ENCODE assay signal across 18 cellular contexts in the genomic region with DNA sequence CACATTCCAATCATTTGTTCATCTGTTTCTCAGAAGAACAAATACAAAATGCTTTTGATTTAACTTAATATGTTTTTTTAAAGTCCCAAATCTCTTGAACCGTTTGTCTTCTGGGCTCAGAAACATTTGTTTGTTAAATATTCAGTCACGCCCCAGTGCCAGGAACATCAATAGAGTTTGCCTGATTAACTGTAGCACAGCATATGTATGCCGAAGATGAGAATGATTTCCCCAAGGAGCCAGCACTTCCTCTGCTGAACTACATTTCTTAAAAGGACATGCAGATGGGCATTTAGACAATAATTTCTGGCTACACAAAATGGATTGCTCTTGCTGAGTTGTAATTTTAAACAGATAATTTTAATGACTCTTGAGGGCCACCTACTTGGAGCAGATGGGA.
"Had no signal": no experiment of that assay in that cellular context is flagged by ENCODE, and none has a peak within 500 bp of the region (broad histone marks: within the 10 kb centered on the region; RNA-seq: fewer than 3 reads in every experiment).

No MANE protein-coding gene starts in this region.

- H3K27ac ChIP-seq: body of pancreas, colonic mucosa, esophagus muscularis mucosa, heart left ventricle, lower lobe of right lung, WERI-Rb-1 had no signal

- H3K36me3 Mint-ChIP-seq: activated naive CD8-positive, alpha-beta T cell; mesothelial cell of epicardium; type B pancreatic cell had no signal

- DNase-seq: activated CD4-positive, alpha-beta T cell treated with anti-CD3 and anti-CD28 coated beads for 48 hours; activated gamma-delta T cell treated with Interleukin-2 at 50 U/mL for 16 hours; body of pancreas; caudate nucleus; colonic mucosa; foreskin melanocyte; heart left ventricle; left cardiac atrium; lower lobe of right lung; stimulated activated naive CD8-positive, alpha-beta T cell treated with anti-CD3 and anti-CD28 coated beads, Interleukin-15, amount 100 ng/mL, for 72 hours; T-helper 1 cell; WERI-Rb-1 had no signal

- ATAC-seq: body of pancreas; heart left ventricle; left cardiac atrium; lower lobe of right lung; sciatic nerve; stimulated activated naive CD8-positive, alpha-beta T cell treated with anti-CD3 and anti-CD28 coated beads, Interleukin-15, amount 100 ng/mL, for 72 hours had no signal

- H3K9me3 ChIP-seq: body of pancreas, colonic mucosa, esophagus muscularis mucosa, heart left ventricle, lower lobe of right lung had no signal

- H3K4me1 ChIP-seq: body of pancreas, colonic mucosa, esophagus muscularis mucosa, lower lobe of right lung had no signal

- H3K27me3 ChIP-seq: body of pancreas, colonic mucosa, esophagus muscularis mucosa, heart left ventricle had no signal

- H3K9me3 Mint-ChIP-seq: mesothelial cell of epicardium; neural crest cell; stimulated activated naive CD8-positive, alpha-beta T cell treated with anti-CD3 and anti-CD28 coated beads, Interleukin-15, amount 100 ng/mL, for 72 hours; type B pancreatic cell had no signal

- H3K4me1 Mint-ChIP-seq: mesothelial cell of epicardium; neural crest cell; stimulated activated naive CD8-positive, alpha-beta T cell treated with anti-CD3 and anti-CD28 coated beads, Interleukin-15, amount 100 ng/mL, for 72 hours had no signal

- H3K36me3 ChIP-seq: colonic mucosa, esophagus muscularis mucosa, heart left ventricle, lower lobe of right lung, WERI-Rb-1 had no signal

- H3K4me3 ChIP-seq: body of pancreas, colonic mucosa, esophagus muscularis mucosa, heart left ventricle, lower lobe of right lung had no signal

- H3K4me3 Mint-ChIP-seq: activated naive CD8-positive, alpha-beta T cell; mesothelial cell of epicardium; neural crest cell; stimulated activated naive CD8-positive, alpha-beta T cell treated with anti-CD3 and anti-CD28 coated beads, Interleukin-15, amount 100 ng/mL, for 72 hours; type B pancreatic cell had no signal

- H3K27me3 Mint-ChIP-seq: activated naive CD8-positive, alpha-beta T cell; stimulated activated naive CD8-positive, alpha-beta T cell treated with anti-CD3 and anti-CD28 coated beads, Interleukin-15, amount 100 ng/mL, for 72 hours; type B pancreatic cell had no signal

- H3K27ac Mint-ChIP-seq: activated naive CD8-positive, alpha-beta T cell; mesothelial cell of epicardium; stimulated activated naive CD8-positive, alpha-beta T cell treated with anti-CD3 and anti-CD28 coated beads, Interleukin-15, amount 100 ng/mL, for 72 hours; type B pancreatic cell had no signal
